ENCODE assay signal across 7 cellular contexts in the genomic region with DNA sequence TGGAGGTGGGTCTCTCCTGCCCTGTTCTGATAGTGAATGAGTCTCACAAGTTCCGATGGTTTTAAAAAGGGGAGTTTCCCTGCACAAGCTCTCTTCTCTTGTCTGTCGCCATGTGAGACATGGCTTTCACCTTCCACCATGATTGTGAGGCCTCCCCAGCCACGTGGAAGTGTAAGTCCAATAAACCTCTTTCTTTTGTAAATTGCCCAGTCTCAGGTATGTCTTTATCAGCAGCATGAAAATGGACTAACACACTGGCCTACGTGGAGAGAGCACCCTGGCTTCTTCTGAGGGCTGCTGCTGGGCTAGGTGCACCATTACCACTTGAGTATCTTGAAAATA.
DNase-seq lines count a peak whose midpoint lies in the region; ATAC-seq and TF ChIP-seq lines count a peak whose summit lies in the region.
"Not testable (repeated sequence)": the region's sequence is repeated elsewhere in the genome, so short reads cannot be mapped to it uniquely, and the experiment has no call there.

No MANE protein-coding gene starts in this region.

- H2AFZ ChIP-seq in OCI-LY1 (ENCODE audit: low read length) = not testable (repeated sequence)

- DNase-seq in central memory CD8-positive, alpha-beta T cell (ENCODE audit: low spot score in 2 of 2) = not testable (repeated sequence)

- not testable (repeated sequence) for H3K9me3 ChIP-seq in OCI-LY1 (ENCODE audit: low read length)

- H3K9me3 Mint-ChIP-seq in central memory CD8-positive, alpha-beta T cell = not testable (repeated sequence)

- not testable (repeated sequence) for H3K36me3 Mint-ChIP-seq in central memory CD8-positive, alpha-beta T cell (ENCODE audit: insufficient read depth)

- not testable (repeated sequence) for H3K9ac ChIP-seq in OCI-LY1 (ENCODE audit: low read length)

- ATAC-seq in GM18502 (IDR thresholded peaks at IDR 0.05; ENCODE audit: poor library complexity, unreplicated experiment) (peak; percentile 18), GM19397 (IDR thresholded peaks at IDR 0.05; ENCODE audit: unreplicated experiment) (peak; percentile 8), GM21717 (IDR thresholded peaks at IDR 0.05; ENCODE audit: unreplicated experiment) (peak; percentile 19), HG02763 (IDR thresholded peaks at IDR 0.05; ENCODE audit: unreplicated experiment) (peak; percentile 8), HG03354 (IDR thresholded peaks at IDR 0.05; ENCODE audit: poor library complexity, severe bottlenecking, unreplicated experiment) (peak; percentile 14)
- ATAC-seq in central memory CD8-positive, alpha-beta T cell (replicated peaks; ENCODE audit: extremely low read depth, poor library complexity, severe bottlenecking) = not testable (repeated sequence)

- TF ChIP-seq CTCF in OCI-LY1 (IDR thresholded peaks at IDR 0.05; ENCODE audit: low read length) = not testable (repeated sequence)

- H3K4me2 ChIP-seq in OCI-LY1 (ENCODE audit: low read length) = peak overlapping the region; percentile 42; the same call in 1 of the 2 replicates

- H3K4me3 Mint-ChIP-seq in central memory CD8-positive, alpha-beta T cell = not testable (repeated sequence)

- not testable (repeated sequence) for H3K27me3 ChIP-seq in OCI-LY1 (ENCODE audit: insufficient read depth, low read length)

- peaks cover 43% of the 10 kb centered on the region for H3K4me1 Mint-ChIP-seq in central memory CD8-positive, alpha-beta T cell

- H3K27ac ChIP-seq in OCI-LY1 (ENCODE audit: low read depth, low read length, poor library complexity, severe bottlenecking) = peak overlapping the region; percentile 86

- H3K36me3 ChIP-seq in OCI-LY1 (ENCODE audit: insufficient read depth, low read length) = peaks cover 19% of the 10 kb centered on the region

- H3K4me1 ChIP-seq in OCI-LY1 (ENCODE audit: insufficient read depth, low read length, severe bottlenecking) = peaks cover 51% of the 10 kb centered on the region

- H3F3A ChIP-seq in OCI-LY1 (ENCODE audit: insufficient read depth, low read length) = not testable (repeated sequence)

- not testable (repeated sequence) for H3K9me2 ChIP-seq in OCI-LY1 (ENCODE audit: low read depth, low read length)

- H3K79me2 ChIP-seq in OCI-LY1 (ENCODE audit: insufficient read depth, low read length) = peaks cover 34% of the 10 kb centered on the region

- not testable (repeated sequence) for H3K27me3 Mint-ChIP-seq in central memory CD8-positive, alpha-beta T cell

- H3K27ac Mint-ChIP-seq in central memory CD8-positive, alpha-beta T cell (ENCODE audit: low read depth) = peak overlapping the region; percentile 38

- H3K4me3 ChIP-seq in OCI-LY1 (ENCODE audit: low read depth, low read length, poor library complexity, severe bottlenecking) = not testable (repeated sequence)

- H4K20me1 ChIP-seq in OCI-LY1 (ENCODE audit: insufficient read depth, low read length) = not testable (repeated sequence)
